Comparison of ENCODE assay signal across 17 cellular contexts in genomic region chr12:132717531-132718387, GRCh38. TPM values are rescaled to one million over a fixed set of nuclear protein-coding genes. Genes with fewer than 3 reads are reported as not detected.
DNase-seq lines count a peak whose midpoint lies in the region; ATAC-seq, FAIRE-seq and TF ChIP-seq lines count a peak whose summit lies in the region.
"Had no signal": no experiment of that assay in that cellular context is flagged by ENCODE, and none has a peak within 500 bp of the region (broad histone marks: within the 10 kb centered on the region; RNA-seq: fewer than 3 reads in every experiment).

No MANE protein-coding gene starts in this region.

- H3F3A ChIP-seq in GM23338 (replicated peaks; ENCODE audit: low read depth): peaks cover 31% of the 10 kb centered on the region

- H3K27ac ChIP-seq in A549: no peak overlapping the region
- H3K27ac ChIP-seq in GM23338 (ENCODE audit: low read depth): no peak overlapping the region
- H3K27ac ChIP-seq in gastroesophageal sphincter: no peak overlapping the region
- H3K27ac ChIP-seq: left lung had no signal

- no peak for TF ChIP-seq RAD21 in A549 (conservative IDR thresholded peaks at IDR 0.05 in 1 of 2, IDR thresholded peaks at IDR 0.05 in 1 of 2)

- peak in 1 of 2 experiments; percentile 43 for DNase-seq in A549 (ENCODE audit: low read depth in 1 of 2, low spot score in 1 of 2)
- peak; percentile 45 for DNase-seq in GM23338 (ENCODE audit: low spot score)
- peak; percentile 92 for DNase-seq in chondrocyte (ENCODE audit: low spot score)
- no peak for DNase-seq in DMS79 (lab: John Stamatoyannopoulos, UW)
- DNase-seq: activated gamma-delta T cell, anterior cingulate cortex, foreskin fibroblast, HCEC 1CT, mucosa of descending colon, NCI-H446, SHP77, T-helper 17 cell had no signal

- ATAC-seq in A549 (peak; percentile 10 to 16; a peak in 4 of 6 replicates), GM23338 (peak; percentile 34), SK-N-SH treated with all-trans-retinoic acid at 6 μM for 48 hours (no peak), gastroesophageal sphincter (no peak)
- ATAC-seq: activated CD4-positive, CD25-positive, alpha-beta regulatory T cell treated with anti-CD3 and anti-CD28 coated beads, Interleukin-2, amount 50 U/mL, for 24 hours; left lung; mucosa of descending colon; T-helper 17 cell had no signal

- WGBS in A549 (ENCODE audit: missing lambda C conversion rate): 96% methylated on average over 45 of the region's 61 CpGs
- WGBS in gastroesophageal sphincter (ENCODE audit: low coverage in 1 of 2), 2 donors: 98% methylated on average over 11 of the region's 61 CpGs; no CpG with 5 or more reads in 1 of the 2 donors

- H2AFZ ChIP-seq in GM23338: no peak overlapping the region

- POLR2A ChIA-PET in A549 (lab: Yijun Ruan, JAX): no interaction called here

- H3K9me3 Mint-ChIP-seq in GM23338 (no peaks in the 10 kb centered on the region), chondrocyte (ENCODE audit: low read depth) (no peaks in the 10 kb centered on the region)

- H3K27me3 Mint-ChIP-seq in GM23338 (ENCODE audit: insufficient read depth, low read depth, poor library complexity): peaks cover 15% of the 10 kb centered on the region
- no peaks in the 10 kb centered on the region for H3K27me3 Mint-ChIP-seq in chondrocyte (ENCODE audit: low read depth)
- H3K27me3 Mint-ChIP-seq: T-helper 17 cell had no signal

- H3K36me3 Mint-ChIP-seq in GM23338 (ENCODE audit: low read depth) (peaks cover 77% of the 10 kb centered on the region), chondrocyte (ENCODE audit: low read depth) (peaks cover 10% of the 10 kb centered on the region)

- no peaks in the 10 kb centered on the region for H3K9me2 ChIP-seq in GM23338 (ENCODE audit: insufficient read depth)

- no peak for TF ChIP-seq POLR2A in A549 (IDR thresholded peaks at IDR 0.05; ENCODE audit: low read length)
- TF ChIP-seq POLR2A in gastroesophageal sphincter (IDR thresholded peaks at IDR 0.05): no peak

- H4K20me1 ChIP-seq in GM23338 (replicated peaks; ENCODE audit: insufficient read depth): peaks cover 12% of the 10 kb centered on the region

- no peak for TF ChIP-seq EP300 in A549 (IDR thresholded peaks at IDR 0.05)
- TF ChIP-seq EP300 in gastroesophageal sphincter (IDR thresholded peaks at IDR 0.05): no peak

- H3K4me1 Mint-ChIP-seq in GM23338 (no peaks in the 10 kb centered on the region), chondrocyte (ENCODE audit: low read depth) (no peaks in the 10 kb centered on the region)

- no peak for FAIRE-seq in A549 (lab: Jason Lieb, UNC)
- FAIRE-seq: endometrium had no signal

- TF ChIP-seq CTCF in A549 (IDR thresholded peaks at IDR 0.05): no peak
- TF ChIP-seq CTCF in GM23338 (conservative IDR thresholded peaks at IDR 0.05; ENCODE audit: low read depth in 2 of 2): no peak
- no peak for TF ChIP-seq CTCF in chondrocyte (IDR thresholded peaks at IDR 0.05)
- no peak for TF ChIP-seq CTCF in gastroesophageal sphincter (IDR thresholded peaks at IDR 0.05)

- CTCF ChIA-PET in A549 (lab: Yijun Ruan, JAX): interaction anchor here (1.8 kb wide), 1 partner anchor 30 kb away, joined by 4 read pairs; no protein-coding TSS in a partner anchor

- peaks cover 30% of the 10 kb centered on the region for H3K79me2 ChIP-seq in GM23338 (replicated peaks; ENCODE audit: insufficient read depth)

- H3K4me2 ChIP-seq in A549 (no peak overlapping the region), GM23338 (no peak overlapping the region)

- H3K9me3 ChIP-seq in A549: no peaks in the 10 kb centered on the region
- no peaks in the 10 kb centered on the region for H3K9me3 ChIP-seq in gastroesophageal sphincter
- H3K9me3 ChIP-seq: left lung, mucosa of descending colon had no signal

- H3K4me3 ChIP-seq in A549 (no peak overlapping the region), GM23338 (no peak overlapping the region), gastroesophageal sphincter (no peak overlapping the region)
- H3K4me3 ChIP-seq: left lung, mucosa of descending colon had no signal

- H3K27me3 ChIP-seq in GM23338 (ENCODE audit: insufficient read depth): no peaks in the 10 kb centered on the region
- no peaks in the 10 kb centered on the region for H3K27me3 ChIP-seq in gastroesophageal sphincter
- H3K27me3 ChIP-seq: left lung had no signal

- no peaks in the 10 kb centered on the region for H3K4me1 ChIP-seq in A549
- H3K4me1 ChIP-seq in GM23338 (ENCODE audit: insufficient read depth): no peaks in the 10 kb centered on the region
- peaks cover 0 to 9% (median 0%) of the 10 kb centered on the region in 3 donors for H3K4me1 ChIP-seq in gastroesophageal sphincter
- H3K4me1 ChIP-seq: left lung had no signal

- H3K36me3 ChIP-seq in GM23338 (ENCODE audit: insufficient read depth): peaks cover 7% of the 10 kb centered on the region; the same call in 1 of the 2 replicates
- peaks cover 0 to 83% of the 10 kb centered on the region in 2 donors for H3K36me3 ChIP-seq in gastroesophageal sphincter

- no peak overlapping the region for H3K4me3 Mint-ChIP-seq in GM23338
- H3K4me3 Mint-ChIP-seq in chondrocyte (ENCODE audit: unreplicated experiment): no peak overlapping the region
- H3K4me3 Mint-ChIP-seq: T-helper 17 cell had no signal

- H3K27ac Mint-ChIP-seq in GM23338: no peak overlapping the region
- peak overlapping the region; percentile 41 for H3K27ac Mint-ChIP-seq in chondrocyte (ENCODE audit: unreplicated experiment)
- H3K27ac Mint-ChIP-seq: T-helper 17 cell had no signal

TF ChIP-seq in GM23338, 12 proteins besides CTCF, POLR2A, EP300 and RAD21 (continues in another document):
- TF ChIP-seq CREB1 (CRISPR knock-in tag; IDR thresholded peaks at IDR 0.05; ENCODE audit: low read depth): no peak

TF ChIP-seq in SK-N-SH treated with all-trans-retinoic acid at 6 μM for 48 hours, 23 proteins besides CTCF, POLR2A, EP300 and RAD21 (continues in another document):
- TF ChIP-seq ARNTL (CRISPR knock-in tag; IDR thresholded peaks at IDR 0.05; ENCODE audit: borderline replicate concordance, low read depth): no peak
- no peak for TF ChIP-seq POU6F1 (CRISPR knock-in tag; IDR thresholded peaks at IDR 0.05; ENCODE audit: borderline replicate concordance, low read depth)
- no peak for TF ChIP-seq ZNF70 (CRISPR knock-in tag; IDR thresholded peaks at IDR 0.05)
- no peak for TF ChIP-seq ZFP3 (CRISPR knock-in tag; IDR thresholded peaks at IDR 0.05)
- no peak for TF ChIP-seq SNAI2 (CRISPR knock-in tag; IDR thresholded peaks at IDR 0.05)

RNA-seq across cellular contexts. Expression of gene PGAM5, which starts 7.1 kb away (rescaled TPM):
- polyA plus RNA-seq in A549 (2011; rRNA removed): 29.3 and 36.7 TPM in 2 replicates
- polyA plus RNA-seq in A549 (2012; cell fraction: cytosol; rRNA removed): 62.8 and 89.2 TPM in 2 replicates
- polyA plus RNA-seq in A549 (2012; cell fraction: nucleus; rRNA removed): 57.4 and 65.8 TPM in 2 replicates
- 49.5 to 53.4 TPM (median 51.3 TPM) in 3 replicates for polyA plus RNA-seq in A549 (2017; fragmentation: RNase III; extraction: RNeasy Plus Mini Kit Qiagen cat#74134 plus additional on column Dnase treatment)
- 97.5 and 139 TPM in 2 replicates for polyA minus RNA-seq in A549 (2011; rRNA and poly(A)+ RNA removed)
- total RNA-seq in GM23338 (2014; rRNA removed; shearing (Covaris generic)): 99.7 and 108 TPM in 2 replicates
- 31.1 and 33.0 TPM in 2 replicates for polyA plus RNA-seq in GM23338 (2016; fragmentation: Nextera tagmentation; extraction: Ambion mirVana)
- total RNA-seq in chondrocyte: 18.8 to 22.1 TPM (median 19.9 TPM) in 3 replicates
- 10 to 100 TPM; 23.8 to 29.6 (median 26.1) TPM for total RNA-seq in gastroesophageal sphincter

RNA-seq across cellular contexts. Expression of gene PXMP2, which starts 30.4 kb away (rescaled TPM):
- polyA plus RNA-seq in A549 (2011; rRNA removed) (21.3 and 22.5 TPM in 2 replicates), A549 (2017; fragmentation: RNase III; extraction: RNeasy Plus Mini Kit Qiagen cat#74134 plus additional on column Dnase treatment) (18.7 to 20.0 TPM (median 19.4 TPM) in 3 replicates), GM23338 (2016; fragmentation: Nextera tagmentation; extraction: Ambion mirVana) (19.7 and 24.5 TPM in 2 replicates)
- polyA plus RNA-seq in A549 (2012; cell fraction: cytosol; rRNA removed): 33.5 and 36.6 TPM in 2 replicates
- polyA plus RNA-seq in A549 (2012; cell fraction: nucleus; rRNA removed): 18.9 and 26.1 TPM in 2 replicates
- 11.3 and 11.7 TPM in 2 replicates for polyA minus RNA-seq in A549 (2011; rRNA and poly(A)+ RNA removed)
- total RNA-seq in GM23338 (2014; rRNA removed; shearing (Covaris generic)): 17.3 and 17.4 TPM in 2 replicates
- total RNA-seq in chondrocyte (18.5 to 19.5 TPM (median 19.0 TPM) in 3 replicates), gastroesophageal sphincter (10 to 100 TPM; 31.9 to 68.8 (median 55.4) TPM)

RNA-seq across cellular contexts. Expression of gene POLE, which starts 30.6 kb away (rescaled TPM):
- polyA plus RNA-seq in A549 (2011; rRNA removed) (28.9 and 32.1 TPM in 2 replicates), A549 (2017; fragmentation: RNase III; extraction: RNeasy Plus Mini Kit Qiagen cat#74134 plus additional on column Dnase treatment) (63.7 to 73.6 TPM (median 67.2 TPM) in 3 replicates), GM23338 (2016; fragmentation: Nextera tagmentation; extraction: Ambion mirVana) (29.6 and 33.6 TPM in 2 replicates)
- polyA plus RNA-seq in A549 (2012; cell fraction: cytosol; rRNA removed): 63.0 and 69.0 TPM in 2 replicates
- polyA plus RNA-seq in A549 (2012; cell fraction: nucleus; rRNA removed): 366 and 407 TPM in 2 replicates
- polyA minus RNA-seq in A549 (2011; rRNA and poly(A)+ RNA removed): 157 and 173 TPM in 2 replicates
- 90.3 and 125 TPM in 2 replicates for total RNA-seq in GM23338 (2014; rRNA removed; shearing (Covaris generic))
- total RNA-seq in chondrocyte (44.7 to 65.7 TPM (median 48.0 TPM) in 3 replicates), gastroesophageal sphincter (10 to 100 TPM in 3 of 4 donors, 1 to 10 TPM in 1; 7.2 to 63.8 (median 23.3) TPM)

RNA-seq across cellular contexts. Expression of gene ANKLE2, which starts 43.9 kb away (rescaled TPM):
- polyA plus RNA-seq in A549 (2011; rRNA removed): 103 and 132 TPM in 2 replicates
- 81.7 and 90.0 TPM in 2 replicates for polyA plus RNA-seq in A549 (2012; cell fraction: cytosol; rRNA removed)
- 233 and 311 TPM in 2 replicates for polyA plus RNA-seq in A549 (2012; cell fraction: nucleus; rRNA removed)
- polyA plus RNA-seq in A549 (2017; fragmentation: RNase III; extraction: RNeasy Plus Mini Kit Qiagen cat#74134 plus additional on column Dnase treatment): 70.7 to 73.2 TPM (median 72.4 TPM) in 3 replicates
- 348 and 431 TPM in 2 replicates for polyA minus RNA-seq in A549 (2011; rRNA and poly(A)+ RNA removed)
- 63.7 and 68.4 TPM in 2 replicates for total RNA-seq in GM23338 (2014; rRNA removed; shearing (Covaris generic))
- 25.1 and 27.2 TPM in 2 replicates for polyA plus RNA-seq in GM23338 (2016; fragmentation: Nextera tagmentation; extraction: Ambion mirVana)
- total RNA-seq in chondrocyte: 94.7 to 96.4 TPM (median 95.9 TPM) in 3 replicates
- total RNA-seq in gastroesophageal sphincter: 10 to 100 TPM; 33.1 to 61.5 (median 49.9) TPM

Comparison
In these comparisons a context has a peak if more than half of its experiments do, and no peak if none do; other contexts are left out.
1. ATAC-seq: peak in A549 (2 of 2) and GM23338 (single experiment); none in SK-N-SH treated with all-trans-retinoic acid at 6 μM for 48 hours (single experiment) and gastroesophageal sphincter (single experiment).